Comparison of ENCODE assay signal across 9 cellular contexts in the genomic region with DNA sequence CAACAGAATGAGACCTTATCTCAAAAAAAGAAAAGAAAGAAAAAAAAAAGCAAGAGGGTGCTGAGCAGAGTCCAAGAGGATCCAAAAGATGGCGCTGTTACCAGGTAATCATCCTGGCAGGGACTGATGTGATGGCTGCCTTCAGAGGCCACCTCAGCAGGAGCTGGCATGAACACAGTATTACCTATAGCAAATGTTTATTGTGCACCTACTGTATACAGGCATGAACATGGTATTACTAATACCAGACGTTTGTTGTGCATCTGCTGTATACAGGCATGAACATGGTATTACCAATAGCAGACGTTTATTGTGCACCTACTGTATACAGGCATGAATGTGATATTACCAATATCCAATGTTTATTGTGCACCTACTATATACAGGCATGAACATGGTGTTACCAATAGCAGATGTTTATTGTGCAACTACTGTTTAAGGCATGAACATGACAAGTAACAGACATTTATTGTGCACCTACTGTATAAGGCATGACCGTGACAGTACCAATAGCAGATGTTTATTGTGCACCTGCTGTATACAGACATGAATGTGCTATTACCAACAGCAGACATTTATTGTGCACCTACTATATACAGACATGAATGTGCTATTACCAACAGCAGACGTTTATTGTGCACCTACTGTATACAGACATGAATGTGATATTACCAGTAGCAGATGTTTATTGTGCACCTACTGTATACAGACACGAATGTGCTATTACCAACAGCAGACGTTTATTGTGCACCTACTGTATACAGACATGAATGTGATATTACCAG.
DNase-seq lines count a peak whose midpoint lies in the region; ATAC-seq and TF ChIP-seq lines count a peak whose summit lies in the region.
"Had no signal": no experiment of that assay in that cellular context is flagged by ENCODE, and none has a peak within 500 bp of the region (broad histone marks: within the 10 kb centered on the region; RNA-seq: fewer than 3 reads in every experiment).

No MANE protein-coding gene starts in this region.

- peak in 2 of 3 donors; percentile 3 to 20 for DNase-seq in stimulated activated CD4-positive, alpha-beta T cell treated with anti-CD3 and anti-CD28 coated beads, Interleukin-12 subunit alpha, Interleukin-12 subunit beta, amount 100 ng/mL, for 48 hours (ENCODE audit: low read depth in 2 of 3, low spot score in 1 of 3)
- no peak for DNase-seq in stimulated activated CD4-positive, alpha-beta T cell treated with anti-CD3 and anti-CD28 coated beads, Interleukin-2, amount 100 ng/mL, for 24 hours
- DNase-seq in NCI-H2171 treated with DMSO at 0.1 percent for 48 hours (lab: John Stamatoyannopoulos, UW) (peak; percentile 56), endothelial cell (ENCODE audit: low spot score) (peak; percentile 33), COR-L47 (lab: John Stamatoyannopoulos, UW) (no peak)

- H3K27ac Mint-ChIP-seq in endothelial cell (ENCODE audit: unreplicated experiment) = no peak overlapping the region
- H3K27ac Mint-ChIP-seq: T-helper 1 cell treated with Interleukin-12 subunit alpha and Interleukin-12 subunit beta and Interleukin-4 antibody, amounts not matched to agents 30 μg/mL and 1 μg/mL, for 36 hours had no signal

- H3K27me3 Mint-ChIP-seq in endothelial cell (ENCODE audit: unreplicated experiment) = peaks cover 5% of the 10 kb centered on the region

- no peak overlapping the region for H3K4me3 Mint-ChIP-seq in endothelial cell (ENCODE audit: unreplicated experiment)
- H3K4me3 Mint-ChIP-seq: T-helper 1 cell treated with Interleukin-12 subunit alpha and Interleukin-12 subunit beta and Interleukin-4 antibody, amounts not matched to agents 30 μg/mL and 1 μg/mL, for 36 hours had no signal

- peak; percentile 41 for TF ChIP-seq CTCF in endothelial cell (IDR thresholded peaks at IDR 0.05; ENCODE audit: unreplicated experiment)

- H3K9me3 Mint-ChIP-seq in endothelial cell (ENCODE audit: unreplicated experiment) = no peaks in the 10 kb centered on the region
- H3K9me3 Mint-ChIP-seq: T-helper 1 cell treated with Interleukin-12 subunit alpha and Interleukin-12 subunit beta and Interleukin-4 antibody, amounts not matched to agents 30 μg/mL and 1 μg/mL, for 36 hours had no signal

- ATAC-seq in GM18498 (IDR thresholded peaks at IDR 0.05; ENCODE audit: unreplicated experiment) = no peak
- no peak for ATAC-seq in HG02970 (IDR thresholded peaks at IDR 0.05; ENCODE audit: low FRiP score, unreplicated experiment)
- no peak for ATAC-seq in HG03571 (IDR thresholded peaks at IDR 0.05; ENCODE audit: unreplicated experiment)

- H3K4me1 Mint-ChIP-seq in endothelial cell (ENCODE audit: unreplicated experiment) = peaks cover 6% of the 10 kb centered on the region

- no peaks in the 10 kb centered on the region for H3K36me3 Mint-ChIP-seq in endothelial cell (ENCODE audit: low read depth, unreplicated experiment)

Comparison
In these comparisons a context has a peak if more than half of its experiments do, and no peak if none do; other contexts are left out.
1. DNase-seq: peak in stimulated activated CD4-positive, alpha-beta T cell treated with anti-CD3 and anti-CD28 coated beads, Interleukin-12 subunit alpha, Interleukin-12 subunit beta, amount 100 ng/mL, for 48 hours (2 of 3), NCI-H2171 treated with DMSO at 0.1 percent for 48 hours (single experiment) and endothelial cell (single experiment); none in stimulated activated CD4-positive, alpha-beta T cell treated with anti-CD3 and anti-CD28 coated beads, Interleukin-2, amount 100 ng/mL, for 24 hours (0 of 2) and COR-L47 (single experiment).